In genomic region chr2:57906152-57906732, GRCh38 we compare ENCODE assay signal across 8 cellular contexts.
DNase-seq lines count a peak whose midpoint lies in the region; ATAC-seq and TF ChIP-seq lines count a peak whose summit lies in the region.

No MANE protein-coding gene starts in this region.

- BruUV-seq in mammary epithelial cell (replicated peaks; lab: Mats Ljungman, UMichigan): no TSS peak

- H3K4me1 ChIP-seq in DOHH2 (ENCODE audit: control insufficient read depth, low read length) (no peaks in the 10 kb centered on the region), mammary epithelial cell (ENCODE audit: insufficient read depth, low read length) (no peaks in the 10 kb centered on the region), upper lobe of right lung (no peaks in the 10 kb centered on the region)

- 25% methylated on average over 5 of the region's 5 CpGs for WGBS in mammary epithelial cell (ENCODE audit: low coverage, missing lambda C conversion rate)

- H3K27me3 ChIP-seq in DOHH2 (ENCODE audit: control insufficient read depth, low read length) (no peaks in the 10 kb centered on the region), mammary epithelial cell (ENCODE audit: insufficient read depth, low read length) (no peaks in the 10 kb centered on the region), upper lobe of right lung (no peaks in the 10 kb centered on the region)

- H3K4me1 Mint-ChIP-seq in activated T-cell treated with anti-CD3 and anti-CD28 coated beads, Interleukin-2, amount 50 U/mL, for 4 hours (ENCODE audit: low read depth): peaks cover 22% of the 10 kb centered on the region

- H3K4me3 ChIP-seq in DOHH2 (ENCODE audit: low read length): no peak overlapping the region
- no peak overlapping the region for H3K4me3 ChIP-seq in mammary epithelial cell (replicated peaks in 1 of 3; ENCODE audit: insufficient read depth in 1 of 3, low read depth in 2 of 3, low read length in 3 of 3)
- H3K4me3 ChIP-seq in upper lobe of right lung: no peak overlapping the region

- H3K9ac ChIP-seq in mammary epithelial cell (ENCODE audit: insufficient read depth, low read length): no peak overlapping the region

- H3K27ac ChIP-seq in DOHH2 (ENCODE audit: low read depth, low read length) (no peak overlapping the region), mammary epithelial cell (ENCODE audit: insufficient read depth, low read depth, low read length) (no peak overlapping the region), upper lobe of right lung (no peak overlapping the region)

- no peaks in the 10 kb centered on the region for H3K36me3 Mint-ChIP-seq in activated T-cell treated with anti-CD3 and anti-CD28 coated beads, Interleukin-2, amount 50 U/mL, for 4 hours (ENCODE audit: insufficient read depth)

- H3K4me2 ChIP-seq in DOHH2 (ENCODE audit: low read length): no peak overlapping the region
- H3K4me2 ChIP-seq in mammary epithelial cell (ENCODE audit: insufficient read depth, low read depth, low read length): no peak overlapping the region

- H3K4me3 Mint-ChIP-seq in activated T-cell treated with anti-CD3 and anti-CD28 coated beads, Interleukin-2, amount 50 U/mL, for 4 hours: no peak overlapping the region

- H3K9me2 ChIP-seq in DOHH2 (replicated peaks; ENCODE audit: control insufficient read depth, low read length): no peaks in the 10 kb centered on the region

- H3F3A ChIP-seq in DOHH2 (ENCODE audit: control insufficient read depth, insufficient read depth): no peaks in the 10 kb centered on the region

- no peak overlapping the region for H2AFZ ChIP-seq in mammary epithelial cell (ENCODE audit: low read depth, low read length)

- no peaks in the 10 kb centered on the region for H3K27me3 Mint-ChIP-seq in activated T-cell treated with anti-CD3 and anti-CD28 coated beads, Interleukin-2, amount 50 U/mL, for 4 hours (ENCODE audit: low read depth)

- no peaks in the 10 kb centered on the region for H3K9me3 ChIP-seq in DOHH2 (ENCODE audit: control insufficient read depth, insufficient read depth, low read length)
- H3K9me3 ChIP-seq in mammary epithelial cell (replicated peaks; ENCODE audit: insufficient read depth, low read length): no peaks in the 10 kb centered on the region
- no peaks in the 10 kb centered on the region for H3K9me3 ChIP-seq in upper lobe of right lung

- in situ Hi-C loops in mammary epithelial cell (cut with MboI; ENCODE audit: low sequenced_read_pairs in 2 of 2): loop anchor here in 1 of 2 donors (25.0 kb wide), 1 partner anchor 531 kb away; no protein-coding TSS in a partner anchor

- no peaks in the 10 kb centered on the region for H3K9me3 Mint-ChIP-seq in activated T-cell treated with anti-CD3 and anti-CD28 coated beads, Interleukin-2, amount 50 U/mL, for 4 hours

- dilution Hi-C loops in mammary epithelial cell (cut with HindIII; ENCODE audit: low sequenced_read_pairs): no loop called here

- no peaks in the 10 kb centered on the region for H3K36me3 ChIP-seq in DOHH2 (ENCODE audit: control insufficient read depth, low read length)
- no peaks in the 10 kb centered on the region for H3K36me3 ChIP-seq in mammary epithelial cell (ENCODE audit: insufficient read depth, low read length)
- H3K36me3 ChIP-seq in upper lobe of right lung: no peaks in the 10 kb centered on the region

- intact Hi-C loops in mammary epithelial cell (cut with micrococcal nuclease): loop anchor here (1.0 to 10.0 kb wide), 9 partner anchors 141 to 775 kb away; partner anchors contain the start of gene VRK2
- intact Hi-C loops in upper lobe of right lung (cut with DNase I): no loop called here

- DNase-seq in NCI-H82 (lab: John Stamatoyannopoulos, UW) (peak; percentile 68), mammary epithelial cell (peak; percentile 28), kidney glomerular epithelial cell (lab: John Stamatoyannopoulos, UW) (peak; percentile 80), upper lobe of right lung (no peak)
- DNase-seq in activated T-cell treated with anti-CD3 and anti-CD28 coated beads, Interleukin-2, amount 50 U/mL, for 4 hours: no peak

- no peaks in the 10 kb centered on the region for H3K79me2 ChIP-seq in DOHH2 (ENCODE audit: control insufficient read depth, low read length)
- no peaks in the 10 kb centered on the region for H3K79me2 ChIP-seq in mammary epithelial cell (ENCODE audit: insufficient read depth, low read length)

- CTCF ChIA-PET in mammary epithelial cell (lab: Charles Lee; ENCODE audit: low non-redundant PET): interaction anchor here (0.5 to 1.0 kb wide), 4 partner anchors 333 to 550 kb away, joined by 3 to 8 read pairs (median 4); no protein-coding TSS in a partner anchor

- H4K20me1 ChIP-seq in DOHH2 (ENCODE audit: control insufficient read depth, insufficient read depth, low read depth, low read length): no peaks in the 10 kb centered on the region
- H4K20me1 ChIP-seq in mammary epithelial cell (ENCODE audit: insufficient read depth, low read length): no peaks in the 10 kb centered on the region

- TF ChIP-seq CTCF in DOHH2 (IDR thresholded peaks at IDR 0.05; ENCODE audit: low read depth, low read length, poor library complexity, severe bottlenecking) (peak; percentile 68), mammary epithelial cell (conservative IDR thresholded peaks at IDR 0.05 in 1 of 2, IDR thresholded peaks at IDR 0.05 in 1 of 2; ENCODE audit: extremely low read depth in 1 of 2, insufficient read depth in 1 of 2, low read depth in 1 of 2, low read length in 2 of 2) (peak; percentile 86 to 93), upper lobe of right lung (IDR thresholded peaks at IDR 0.05) (peak; percentile 75)

- ATAC-seq in GM19397 (IDR thresholded peaks at IDR 0.05; ENCODE audit: unreplicated experiment) (peak; percentile 59), HG03378 (IDR thresholded peaks at IDR 0.05; ENCODE audit: unreplicated experiment) (peak; percentile 65), upper lobe of right lung (peak; percentile 88)
- no peak for ATAC-seq in activated T-cell treated with anti-CD3 and anti-CD28 coated beads, Interleukin-2, amount 50 U/mL, for 4 hours

Comparison
In these comparisons a context has a peak if more than half of its experiments do, and no peak if none do; other contexts are left out.
1. ATAC-seq: peak in GM19397 (single experiment), HG03378 (single experiment) and upper lobe of right lung (single experiment); none in activated T-cell treated with anti-CD3 and anti-CD28 coated beads, Interleukin-2, amount 50 U/mL, for 4 hours (0 of 2).
2. DNase-seq: peak in NCI-H82 (single experiment), mammary epithelial cell (single experiment) and kidney glomerular epithelial cell (single experiment); none in upper lobe of right lung (single experiment) and activated T-cell treated with anti-CD3 and anti-CD28 coated beads, Interleukin-2, amount 50 U/mL, for 4 hours (single experiment).
3. Peak in every context shown above with its lines, with median percentiles within 50 percentile points of each other: CTCF ChIP-seq.